11 cellular contexts compared by ENCODE assay signal in genomic region chr11:121465709-121466062, GRCh38. TPM values are rescaled to one million over a fixed set of nuclear protein-coding genes. Genes with fewer than 3 reads are reported as not detected.
DNase-seq lines count a peak whose midpoint lies in the region; ATAC-seq, FAIRE-seq and TF ChIP-seq lines count a peak whose summit lies in the region.
"Had no signal": no experiment of that assay in that cellular context is flagged by ENCODE, and none has a peak within 500 bp of the region (broad histone marks: within the 10 kb centered on the region; RNA-seq: fewer than 3 reads in every experiment).

No MANE protein-coding gene starts in this region.

- no peak for TF ChIP-seq EP300 in GM12878 (IDR thresholded peaks at IDR 0.05; ENCODE audit: borderline replicate concordance in 1 of 2, control insufficient read depth in 1 of 2, low read depth in 2 of 2, low read length in 2 of 2)

- H3K79me2 ChIP-seq in GM12878 (ENCODE audit: control insufficient read depth, insufficient read depth, low read length): peaks cover 95% of the 10 kb centered on the region

- no peaks in the 10 kb centered on the region for H3K27me3 ChIP-seq in GM12878 (replicated peaks in 1 of 2; ENCODE audit: control insufficient read depth in 2 of 2, insufficient read depth in 2 of 2, low read length in 1 of 2)
- H3K27me3 ChIP-seq in upper lobe of right lung: no peaks in the 10 kb centered on the region

- no peak for TF ChIP-seq CTCF in GM12878 (IDR thresholded peaks at IDR 0.05 in 2 of 3, conservative IDR thresholded peaks at IDR 0.05 in 1 of 3; ENCODE audit: control insufficient read depth in 2 of 3, extremely low read depth in 1 of 3, insufficient read depth in 1 of 3, low read depth in 3 of 3, low read length in 3 of 3)
- TF ChIP-seq CTCF in mesothelial cell of epicardium (IDR thresholded peaks at IDR 0.05; ENCODE audit: unreplicated experiment): no peak
- no peak for TF ChIP-seq CTCF in upper lobe of right lung (IDR thresholded peaks at IDR 0.05)

- H3K36me3 ChIP-seq in GM12878 (ENCODE audit: control insufficient read depth in 2 of 2, insufficient read depth in 2 of 2, low read length in 1 of 2): peaks cover 10 to 13% of the 10 kb centered on the region in 2 experiments; a peak in 3 of 4 replicates
- no peaks in the 10 kb centered on the region for H3K36me3 ChIP-seq in upper lobe of right lung

- H3K4me2 ChIP-seq in GM12878 (ENCODE audit: control insufficient read depth, insufficient read depth): peak overlapping the region; percentile 50

- ATAC-seq in activated T-cell treated with anti-CD3 and anti-CD28 coated beads, Interleukin-2, amount 50 U/mL, for 4 hours: no peak
- ATAC-seq in GM12878: no peak
- ATAC-seq in upper lobe of right lung: no peak
- ATAC-seq in GM18519 (IDR thresholded peaks at IDR 0.05; ENCODE audit: low FRiP score, unreplicated experiment): no peak
- no peak for ATAC-seq in HG03439 (IDR thresholded peaks at IDR 0.05; ENCODE audit: unreplicated experiment)
- ATAC-seq: K562 had no signal

- no peaks in the 10 kb centered on the region for H3K9me3 Mint-ChIP-seq in activated T-cell treated with anti-CD3 and anti-CD28 coated beads, Interleukin-2, amount 50 U/mL, for 4 hours
- no peaks in the 10 kb centered on the region for H3K9me3 Mint-ChIP-seq in mesothelial cell of epicardium
- H3K9me3 Mint-ChIP-seq: memory B cell had no signal

- FAIRE-seq in GM12878 (lab: Jason Lieb, UNC): no peak
- FAIRE-seq: K562 had no signal

- WGBS in GM12878 (ENCODE audit: insufficient coverage, insufficient replicate concordance, low lambda C conversion rate, missing lambda C conversion rate): 19% methylated on average over 8 of the region's 8 CpGs

- H3K4me1 Mint-ChIP-seq in activated T-cell treated with anti-CD3 and anti-CD28 coated beads, Interleukin-2, amount 50 U/mL, for 4 hours (ENCODE audit: low read depth): peaks cover 97% of the 10 kb centered on the region
- H3K4me1 Mint-ChIP-seq in mesothelial cell of epicardium: peaks cover 63% of the 10 kb centered on the region

- H3K9me3 ChIP-seq in GM12878 (replicated peaks; ENCODE audit: control insufficient read depth, insufficient read depth, low read length): no peaks in the 10 kb centered on the region
- H3K9me3 ChIP-seq in upper lobe of right lung: no peaks in the 10 kb centered on the region

- peak overlapping the region; percentile 97 for H3K27ac Mint-ChIP-seq in mesothelial cell of epicardium
- H3K27ac Mint-ChIP-seq: memory B cell had no signal

- H3K4me1 ChIP-seq in GM12878 (ENCODE audit: control insufficient read depth, insufficient read depth, low read length) (peaks cover 84% of the 10 kb centered on the region), upper lobe of right lung (peaks cover 37% of the 10 kb centered on the region)

- no peak for DNase-seq in activated T-cell treated with anti-CD3 and anti-CD28 coated beads, Interleukin-2, amount 50 U/mL, for 4 hours
- no peak for DNase-seq in activated T-cell treated with anti-CD3 and anti-CD28 coated beads for 4 hours
- DNase-seq in GM12878 (ENCODE audit: low read depth, low spot score): no peak
- DNase-seq in mesothelial cell of epicardium (ENCODE audit: low spot score in 2 of 2, unreplicated experiment in 2 of 2): no peak
- DNase-seq in upper lobe of right lung: no peak
- DNase-seq in medulla oblongata (ENCODE audit: extremely low spot score): no peak
- DNase-seq: effector CD8-positive, alpha-beta T cell had no signal

- peak overlapping the region; percentile 72 for H3K4me3 Mint-ChIP-seq in activated T-cell treated with anti-CD3 and anti-CD28 coated beads, Interleukin-2, amount 50 U/mL, for 4 hours
- H3K4me3 Mint-ChIP-seq in mesothelial cell of epicardium: peak overlapping the region; percentile 7

- CTCF ChIA-PET in GM12878 (lab: Yijun Ruan, JAX): interaction anchor here (1.1 to 4.0 kb wide), 10 partner anchors 9 to 144 kb away, joined by 3 to 21 read pairs (median 5); partner anchors contain the start of genes SORL1 and SORL1-AS1

- peak overlapping the region; percentile 83 for H3K27ac ChIP-seq in GM12878 (ENCODE audit: control insufficient read depth, insufficient read depth)
- H3K27ac ChIP-seq in upper lobe of right lung: peak overlapping the region; percentile 4

- peak overlapping the region; percentile 32 for H3K9ac ChIP-seq in GM12878 (ENCODE audit: control insufficient read depth, insufficient read depth, low read length)

- H2AFZ ChIP-seq in GM12878 (ENCODE audit: control insufficient read depth, low read depth, low read length): no peak overlapping the region

- no peaks in the 10 kb centered on the region for H4K20me1 ChIP-seq in GM12878 (ENCODE audit: control insufficient read depth, insufficient read depth)

- RAD21 ChIA-PET in GM12878 (lab: Charles Lee; ENCODE audit: unreplicated experiment): interaction anchor here (0.7 to 10.9 kb wide), 15 partner anchors 9 to 146 kb away, joined by 3 to 232 read pairs (median 10); partner anchors contain the start of genes SORL1 and SORL1-AS1

- in situ Hi-C loops in GM12878 (cut with MboI): loop anchor here (25.0 kb wide), 1 partner anchor 1597 kb away; the partner anchor contains the start of gene HSPA8

- POLR2A ChIA-PET in GM12878 (lab: Charles Lee): interaction anchor here (0.5 to 7.9 kb wide), 9 partner anchors 9 to 133 kb away, joined by 4 to 86 read pairs (median 8); partner anchors contain the start of genes SORL1 and SORL1-AS1

- H3K4me3 ChIP-seq in GM12878 (peak overlapping the region; percentile 57), upper lobe of right lung (no peak overlapping the region)
- H3K4me3 ChIP-seq: K562 had no signal

- intact Hi-C loops in GM12878 (cut with micrococcal nuclease; ENCODE audit: unreplicated experiment) (loop anchor here (1.0 kb wide), 1 partner anchor 125 kb away; no protein-coding TSS in a partner anchor), upper lobe of right lung (cut with DNase I) (no loop called here)

- peaks cover 12% of the 10 kb centered on the region for H3K36me3 Mint-ChIP-seq in activated T-cell treated with anti-CD3 and anti-CD28 coated beads, Interleukin-2, amount 50 U/mL, for 4 hours (ENCODE audit: insufficient read depth)
- H3K36me3 Mint-ChIP-seq in mesothelial cell of epicardium: no peaks in the 10 kb centered on the region

- SMC1A ChIA-PET in GM12878 (lab: Charles Lee; ENCODE audit: uncharacterized antibody, unreplicated experiment): interaction anchor here (0.7 to 15.0 kb wide), 23 partner anchors 9 to 149 kb away, joined by 3 to 266 read pairs (median 6); partner anchors contain the start of genes SORL1 and SORL1-AS1

- TF ChIP-seq POLR2A in GM12878 (IDR thresholded peaks at IDR 0.05; ENCODE audit: low read depth, low read length): no peak

- no TSS peak for BruUV-seq in GM12878 (replicated peaks; lab: Mats Ljungman, UMichigan)

- H3K27me3 Mint-ChIP-seq in activated T-cell treated with anti-CD3 and anti-CD28 coated beads, Interleukin-2, amount 50 U/mL, for 4 hours (ENCODE audit: low read depth): no peaks in the 10 kb centered on the region
- no peaks in the 10 kb centered on the region for H3K27me3 Mint-ChIP-seq in mesothelial cell of epicardium (ENCODE audit: low read depth)

- TF ChIP-seq RAD21 in GM12878 (IDR thresholded peaks at IDR 0.05; ENCODE audit: insufficient read depth, low read depth, low read length): no peak

TF ChIP-seq in GM12878, 131 proteins besides CTCF, POLR2A, EP300 and RAD21:
- TF ChIP-seq NR2F1 (conservative IDR thresholded peaks at IDR 0.05) (0 out of 2 replicates have a peak, but pooled peaks have one; percentile 21), NFIC (IDR thresholded peaks at IDR 0.05; ENCODE audit: low read depth, low read length) (peak; percentile 1; the same call in 1 of the 2 replicates), MEF2A (IDR thresholded peaks at IDR 0.05; ENCODE audit: insufficient read depth, low read depth, low read length) (no peak), SMARCA5 (IDR thresholded peaks at IDR 0.05) (0 out of 2 replicates have a peak, but pooled peaks have one; percentile 50), TCF12 (IDR thresholded peaks at IDR 0.05; ENCODE audit: low read depth, low read length) (0 out of 2 replicates have a peak, but pooled peaks have one; percentile 5), YBX1 (IDR thresholded peaks at IDR 0.05) (no peak), IRF3 (IDR thresholded peaks at IDR 0.05) (no peak), SP1 (IDR thresholded peaks at IDR 0.05; ENCODE audit: low read depth, low read length) (no peak), ZNF217 (IDR thresholded peaks at IDR 0.05) (peak; percentile 28; the same call in 1 of the 2 replicates), NR2C1 (IDR thresholded peaks at IDR 0.05) (no peak)

RNA-seq across cellular contexts. Expression of gene SORL1, which starts 13.6 kb away (rescaled TPM):
- total RNA-seq in activated T-cell treated with anti-CD3 and anti-CD28 coated beads, Interleukin-2, amount 50 U/mL, for 4 hours: 10 to 100 TPM; 21.3 to 25.6 (median 21.3) TPM
- 727 and 773 TPM in 2 replicates for total RNA-seq in GM12878 (2013; cell fraction: nucleolus; rRNA removed)
- total RNA-seq in GM12878 (2014; rRNA removed) (75.1 and 77.9 TPM in 2 replicates), GM12878 (2014; rRNA removed; fragmentation: Illumina TruSeq; extraction: Trizol) (58.7 and 61.4 TPM in 2 replicates), GM12878 (2021) (99.6 and 107 TPM in 2 replicates), mesothelial cell of epicardium (28.0 to 32.8 TPM (median 29.8 TPM) in 3 replicates), upper lobe of right lung (48.3 TPM)
- 41.0 TPM for polyA plus RNA-seq in GM12878 (2011; ENCODE audit: low read depth)
- polyA plus RNA-seq in GM12878 (2011; rRNA removed) (74.4 and 102 TPM in 2 replicates), GM12878 (2014; fragmentation: Illumina TruSeq; extraction: Trizol) (60.0 and 68.0 TPM in 2 replicates), GM12878 (2014; fragmentation: Nextera tagmentation; extraction: Ambion mirVana) (10 to 100 TPM; 20.2 to 26.0 TPM), GM12878 (2014; rRNA removed) (42.4 and 44.0 TPM in 2 replicates), GM12878 (2016; fragmentation: Nextera tagmentation; extraction: Ambion mirVana) (10 to 100 TPM; 59.9 to 64.7 TPM)
- polyA plus RNA-seq in GM12878 (2011; cell fraction: cytosol; rRNA removed): 126 and 169 TPM in 2 replicates
- 326 and 357 TPM in 2 replicates for polyA plus RNA-seq in GM12878 (2011; cell fraction: nucleus; rRNA removed)
- polyA plus RNA-seq in GM12878 (2012): 51.9 and 68.0 TPM in 2 replicates
- 515 and 644 TPM in 2 replicates for polyA minus RNA-seq in GM12878 (2011; rRNA and poly(A)+ RNA removed)
- 113 and 121 TPM in 2 replicates for polyA minus RNA-seq in GM12878 (2011; cell fraction: cytosol; rRNA and poly(A)+ RNA removed)
- polyA minus RNA-seq in GM12878 (2011; cell fraction: nucleus; rRNA and poly(A)+ RNA removed): 258 and 338 TPM in 2 replicates
